ENCODE assay signal across 19 cellular contexts in the genomic region with DNA sequence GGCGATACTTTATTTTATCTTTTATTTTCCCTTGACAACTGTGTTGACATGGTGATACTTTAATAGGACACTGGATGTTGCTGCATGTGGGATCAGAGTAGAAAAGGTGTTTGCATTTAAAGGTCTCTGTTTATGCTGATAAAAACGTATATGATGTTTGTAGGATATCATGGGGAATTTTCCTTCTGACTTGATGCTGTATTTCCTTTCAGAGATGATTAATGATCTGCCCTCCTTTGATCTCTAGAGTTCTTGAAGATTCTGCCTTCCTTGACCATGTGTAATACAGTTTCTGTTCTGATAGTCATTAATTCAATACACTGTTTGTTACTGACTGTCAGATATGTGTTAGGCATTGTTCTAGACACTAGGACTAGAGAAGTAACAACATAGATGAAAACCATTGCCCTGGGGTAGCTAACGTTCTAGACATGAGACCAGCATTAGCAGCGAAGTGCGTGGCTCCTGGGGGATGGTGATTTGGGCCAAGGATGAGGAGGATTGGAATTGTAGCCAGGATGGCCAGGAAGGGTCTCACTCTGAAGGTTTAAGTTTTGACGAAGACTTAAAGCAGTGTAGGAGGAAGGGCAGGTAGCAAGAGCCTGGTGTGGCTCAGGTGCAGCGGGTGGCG. TPM values are rescaled to one million over a fixed set of nuclear protein-coding genes. Genes with fewer than 3 reads are reported as not detected.
DNase-seq lines count a peak whose midpoint lies in the region; ATAC-seq, FAIRE-seq and TF ChIP-seq lines count a peak whose summit lies in the region.
"Had no signal": no experiment of that assay in that cellular context is flagged by ENCODE, and none has a peak within 500 bp of the region (broad histone marks: within the 10 kb centered on the region; RNA-seq: fewer than 3 reads in every experiment).

No MANE protein-coding gene starts in this region.

- ATAC-seq in GM12878 (no peak), HG02623 (IDR thresholded peaks at IDR 0.05; ENCODE audit: unreplicated experiment) (no peak)
- no peak for ATAC-seq in natural killer cell treated with Interleukin-12 subunit alpha and Interleukin-12 subunit beta and Interleukin-15 and Interleukin-18, amount 100 ng/mL, for 72 hours

- H3K27ac ChIP-seq in CD4-positive, alpha-beta memory T cell (ENCODE audit: low read depth, low read length) = no peak overlapping the region
- H3K27ac ChIP-seq in GM12878 (ENCODE audit: control insufficient read depth, insufficient read depth) = no peak overlapping the region
- H3K27ac ChIP-seq: parathyroid adenoma, skin epidermis, thoracic aorta, WERI-Rb-1 had no signal

- H3K9me3 ChIP-seq in CD4-positive, alpha-beta memory T cell (ENCODE audit: control insufficient read depth in 1 of 2, low read length in 2 of 2) = no peaks in the 10 kb centered on the region
- no peaks in the 10 kb centered on the region; the same call in 1 of the 3 replicates for H3K9me3 ChIP-seq in GM12878 (replicated peaks; ENCODE audit: control insufficient read depth, insufficient read depth, low read length)
- H3K9me3 ChIP-seq: thoracic aorta had no signal

- H3K79me2 ChIP-seq in GM12878 (ENCODE audit: control insufficient read depth, insufficient read depth, low read length) = peaks cover 70% of the 10 kb centered on the region

- no peak overlapping the region for H3K4me2 ChIP-seq in GM12878 (ENCODE audit: control insufficient read depth, insufficient read depth)

- H3K27me3 ChIP-seq in CD4-positive, alpha-beta memory T cell (ENCODE audit: insufficient read depth, low read length) = no peaks in the 10 kb centered on the region
- H3K27me3 ChIP-seq in GM12878 (replicated peaks in 1 of 2; ENCODE audit: control insufficient read depth in 2 of 2, insufficient read depth in 2 of 2, low read length in 1 of 2) = no peaks in the 10 kb centered on the region

- 97% methylated on average over 8 of the region's 8 CpGs for WGBS in GM12878 (ENCODE audit: insufficient coverage, insufficient replicate concordance, low lambda C conversion rate, missing lambda C conversion rate)

- RAD21 ChIA-PET in GM12878 (lab: Charles Lee; ENCODE audit: unreplicated experiment) = no interaction called here

- H4K20me1 ChIP-seq in GM12878 (ENCODE audit: control insufficient read depth, insufficient read depth) = no peaks in the 10 kb centered on the region

- H3K4me1 ChIP-seq in CD4-positive, alpha-beta memory T cell (ENCODE audit: insufficient read depth, low read length) = peaks cover 35% of the 10 kb centered on the region
- H3K4me1 ChIP-seq in GM12878 (ENCODE audit: control insufficient read depth, insufficient read depth, low read length) = peaks cover 8% of the 10 kb centered on the region

- intact Hi-C loops in CD4-positive, alpha-beta memory T cell (cut with micrococcal nuclease) = no loop called here
- intact Hi-C loops in GM12878 (cut with micrococcal nuclease; ENCODE audit: unreplicated experiment) = no loop called here

- SMC1A ChIA-PET in GM12878 (lab: Charles Lee; ENCODE audit: uncharacterized antibody, unreplicated experiment) = interaction anchor here (1.0 kb wide), 1 partner anchor 9 kb away, joined by 3 read pairs; no protein-coding TSS in a partner anchor

- H3K9me3 Mint-ChIP-seq in CD4-positive, alpha-beta memory T cell = no peaks in the 10 kb centered on the region
- no peaks in the 10 kb centered on the region for H3K9me3 Mint-ChIP-seq in natural killer cell treated with Interleukin-12 subunit alpha and Interleukin-12 subunit beta and Interleukin-15 and Interleukin-18, amount 100 ng/mL, for 72 hours

- peak overlapping the region in 4 of 8 donors; percentile 0 to 53 (median 29) for H3K4me3 Mint-ChIP-seq in CD4-positive, alpha-beta memory T cell
- peak overlapping the region; percentile 18 for H3K4me3 Mint-ChIP-seq in natural killer cell treated with Interleukin-12 subunit alpha and Interleukin-12 subunit beta and Interleukin-15 and Interleukin-18, amount 100 ng/mL, for 72 hours

- H2AFZ ChIP-seq in GM12878 (ENCODE audit: control insufficient read depth, low read depth, low read length) = no peak overlapping the region
- H2AFZ ChIP-seq: parathyroid adenoma had no signal

- no peak overlapping the region for H3K9ac ChIP-seq in GM12878 (ENCODE audit: control insufficient read depth, insufficient read depth, low read length)
- H3K9ac ChIP-seq: parathyroid adenoma had no signal

- TF ChIP-seq POLR2A in GM12878 (IDR thresholded peaks at IDR 0.05; ENCODE audit: low read depth, low read length) = no peak

- BruUV-seq in GM12878 (replicated peaks; lab: Mats Ljungman, UMichigan) = no TSS peak

- no peaks in the 10 kb centered on the region for H3K27me3 Mint-ChIP-seq in CD4-positive, alpha-beta memory T cell
- H3K27me3 Mint-ChIP-seq in natural killer cell treated with Interleukin-12 subunit alpha and Interleukin-12 subunit beta and Interleukin-15 and Interleukin-18, amount 100 ng/mL, for 72 hours = no peaks in the 10 kb centered on the region

- FAIRE-seq in GM12878 (lab: Jason Lieb, UNC) = no peak

- TF ChIP-seq EP300 in GM12878 (IDR thresholded peaks at IDR 0.05; ENCODE audit: borderline replicate concordance in 1 of 2, control insufficient read depth in 1 of 2, low read depth in 2 of 2, low read length in 2 of 2) = no peak

- no peak for TF ChIP-seq CTCF in GM12878 (IDR thresholded peaks at IDR 0.05 in 2 of 3, conservative IDR thresholded peaks at IDR 0.05 in 1 of 3; ENCODE audit: control insufficient read depth in 2 of 3, extremely low read depth in 1 of 3, insufficient read depth in 1 of 3, low read depth in 3 of 3, low read length in 3 of 3)

- no peak for TF ChIP-seq RAD21 in GM12878 (IDR thresholded peaks at IDR 0.05; ENCODE audit: insufficient read depth, low read depth, low read length)

- no peak for DNase-seq in CD4-positive, alpha-beta memory T cell
- DNase-seq in HEK293T (ENCODE audit: extremely low spot score) (no peak), GM12878 (ENCODE audit: low read depth, low spot score) (no peak), NCI-H69 (lab: John Stamatoyannopoulos, UW) (no peak), LoVo (ENCODE audit: low spot score) (no peak)
- DNase-seq in natural killer cell treated with Interleukin-12 subunit alpha and Interleukin-12 subunit beta and Interleukin-15 and Interleukin-18, amount 100 ng/mL, for 72 hours (ENCODE audit: low spot score) = no peak
- DNase-seq: AML-193; amniotic stem cell; effector memory CD4-positive, alpha-beta T cell; hypothalamus; NCI-H2029; NCI-H510A; stimulated activated CD4-positive, alpha-beta T cell treated with anti-CD3 and anti-CD28 coated beads, Interleukin-4, amount 100 ng/mL, for 1 hour; WERI-Rb-1 had no signal

- H3K27ac Mint-ChIP-seq in CD4-positive, alpha-beta memory T cell = peak overlapping the region in 5 of 7 donors; percentile 18 to 70 (median 48)
- peak overlapping the region; percentile 23 to 46 for H3K27ac Mint-ChIP-seq in natural killer cell treated with Interleukin-12 subunit alpha and Interleukin-12 subunit beta and Interleukin-15 and Interleukin-18, amount 100 ng/mL, for 72 hours
- H3K27ac Mint-ChIP-seq: T-helper 1 cell treated with Interleukin-12 subunit alpha and Interleukin-12 subunit beta and Interleukin-4 antibody, amounts not matched to agents 30 μg/mL and 1 μg/mL, for 36 hours had no signal

- POLR2A ChIA-PET in CD4-positive, alpha-beta memory T cell (lab: Charles Lee; ENCODE audit: partially characterized antibody) = no interaction called here
- POLR2A ChIA-PET in HEK293T (lab: Yijun Ruan, JAX) = no interaction called here
- POLR2A ChIA-PET in GM12878 (lab: Charles Lee) = interaction anchor here (0.6 kb wide), 1 partner anchor 62 kb away, joined by 3 read pairs; no protein-coding TSS in a partner anchor

- peaks cover 37 to 69% (median 48%) of the 10 kb centered on the region in 4 donors for H3K4me1 Mint-ChIP-seq in CD4-positive, alpha-beta memory T cell
- peaks cover 48 to 51% of the 10 kb centered on the region in 2 donors for H3K4me1 Mint-ChIP-seq in natural killer cell treated with Interleukin-12 subunit alpha and Interleukin-12 subunit beta and Interleukin-15 and Interleukin-18, amount 100 ng/mL, for 72 hours (ENCODE audit: low read depth in 2 of 2)

- H3K36me3 Mint-ChIP-seq in CD4-positive, alpha-beta memory T cell = peaks cover 0 to 12% of the 10 kb centered on the region in 2 donors
- H3K36me3 Mint-ChIP-seq in natural killer cell treated with Interleukin-12 subunit alpha and Interleukin-12 subunit beta and Interleukin-15 and Interleukin-18, amount 100 ng/mL, for 72 hours = peaks cover 6% of the 10 kb centered on the region

- in situ Hi-C loops in GM12878 (cut with MboI) = no loop called here

- no peaks in the 10 kb centered on the region for H3K36me3 ChIP-seq in CD4-positive, alpha-beta memory T cell (ENCODE audit: insufficient read depth, low read length)
- H3K36me3 ChIP-seq in GM12878 (ENCODE audit: control insufficient read depth in 2 of 2, insufficient read depth in 2 of 2, low read length in 1 of 2) = peaks cover 2 to 3% of the 10 kb centered on the region in 2 experiments; a peak in 1 of 4 replicates
- H3K36me3 ChIP-seq: thoracic aorta had no signal

- CTCF ChIA-PET in CD4-positive, alpha-beta memory T cell (lab: Charles Lee; ENCODE audit: partially characterized antibody) = interaction anchor here (1.3 kb wide), 1 partner anchor 46 kb away, joined by 3 read pairs; the partner anchor contains the start of gene DTYMK
- CTCF ChIA-PET in HEK293T (lab: Yijun Ruan, JAX) (no interaction called here), GM12878 (lab: Yijun Ruan, JAX) (no interaction called here)

- H3K4me3 ChIP-seq in CD4-positive, alpha-beta memory T cell (ENCODE audit: low read length in 2 of 2) = no peak overlapping the region
- H3K4me3 ChIP-seq in GM12878 = no peak overlapping the region
- H3K4me3 ChIP-seq: skin epidermis, thoracic aorta had no signal

RNA-seq across cellular contexts. Expression of gene ATG4B, which starts 2.8 kb away (rescaled TPM):
- 10 to 100 TPM; 87.7 to 96.9 TPM for total RNA-seq in CD4-positive, alpha-beta memory T cell
- polyA plus RNA-seq in CD4-positive, alpha-beta memory T cell = 10 to 100 TPM; 49.2 to 58.4 TPM
- 143 and 171 TPM in 2 replicates for total RNA-seq in GM12878 (2013; cell fraction: nucleolus; rRNA removed)
- total RNA-seq in GM12878 (2014; rRNA removed) (59.6 and 76.2 TPM in 2 replicates), GM12878 (2014; rRNA removed; fragmentation: Illumina TruSeq; extraction: Trizol) (29.2 and 36.7 TPM in 2 replicates), GM12878 (2021) (61.0 and 69.2 TPM in 2 replicates)
- 34.4 TPM for polyA plus RNA-seq in GM12878 (2011; ENCODE audit: low read depth)
- polyA plus RNA-seq in GM12878 (2011; rRNA removed) (45.8 and 84.1 TPM in 2 replicates), GM12878 (2014; fragmentation: Illumina TruSeq; extraction: Trizol) (35.9 and 60.7 TPM in 2 replicates), GM12878 (2014; fragmentation: Nextera tagmentation; extraction: Ambion mirVana) (1 to 10 TPM; 5.8 to 9.3 TPM), GM12878 (2014; rRNA removed) (70.7 and 75.3 TPM in 2 replicates), GM12878 (2016; fragmentation: Nextera tagmentation; extraction: Ambion mirVana) (10 to 100 TPM; 73.2 to 76.1 TPM)
- polyA plus RNA-seq in GM12878 (2011; cell fraction: cytosol; rRNA removed) = 77.3 and 96.6 TPM in 2 replicates
- 512 and 516 TPM in 2 replicates for polyA plus RNA-seq in GM12878 (2011; cell fraction: nucleus; rRNA removed)
- 52.9 and 59.3 TPM in 2 replicates for polyA plus RNA-seq in GM12878 (2012)
- polyA minus RNA-seq in GM12878 (2011; rRNA and poly(A)+ RNA removed) = 71.2 and 80.3 TPM in 2 replicates
- 28.2 and 28.9 TPM in 2 replicates for polyA minus RNA-seq in GM12878 (2011; cell fraction: cytosol; rRNA and poly(A)+ RNA removed)
- 68.9 and 96.3 TPM in 2 replicates for polyA minus RNA-seq in GM12878 (2011; cell fraction: nucleus; rRNA and poly(A)+ RNA removed)
- 100 to 1,000 TPM in 1 of 2 donors, 10 to 100 TPM in 1; 96.2 to 127 TPM for total RNA-seq in natural killer cell treated with Interleukin-12 subunit alpha and Interleukin-12 subunit beta and Interleukin-15 and Interleukin-18, amount 100 ng/mL, for 72 hours

RNA-seq across cellular contexts. Expression of gene THAP4, which starts 3.3 kb away (rescaled TPM):
- total RNA-seq in CD4-positive, alpha-beta memory T cell = 10 to 100 TPM; 27.8 to 28.2 TPM
- polyA plus RNA-seq in CD4-positive, alpha-beta memory T cell = 10 to 100 TPM; 31.7 to 42.9 TPM
- 27.7 and 29.9 TPM in 2 replicates for total RNA-seq in GM12878 (2013; cell fraction: nucleolus; rRNA removed)
- 54.1 and 67.7 TPM in 2 replicates for total RNA-seq in GM12878 (2014; rRNA removed)
- 33.4 and 40.5 TPM in 2 replicates for total RNA-seq in GM12878 (2014; rRNA removed; fragmentation: Illumina TruSeq; extraction: Trizol)
- total RNA-seq in GM12878 (2021) = 54.5 and 55.0 TPM in 2 replicates
- polyA plus RNA-seq in GM12878 (2011; ENCODE audit: low read depth) = 24.1 TPM
- polyA plus RNA-seq in GM12878 (2011; rRNA removed) = 12.2 and 31.2 TPM in 2 replicates
- 42.6 and 55.7 TPM in 2 replicates for polyA plus RNA-seq in GM12878 (2011; cell fraction: cytosol; rRNA removed)
- 29.3 and 37.3 TPM in 2 replicates for polyA plus RNA-seq in GM12878 (2011; cell fraction: nucleus; rRNA removed)
- 33.3 and 37.8 TPM in 2 replicates for polyA plus RNA-seq in GM12878 (2012)
- polyA plus RNA-seq in GM12878 (2014; fragmentation: Illumina TruSeq; extraction: Trizol) = 5.8 and 32.0 TPM in 2 replicates
- polyA plus RNA-seq in GM12878 (2014; fragmentation: Nextera tagmentation; extraction: Ambion mirVana) = 10 to 100 TPM; 12.9 to 22.7 TPM
- polyA plus RNA-seq in GM12878 (2014; rRNA removed) = 63.6 and 68.8 TPM in 2 replicates
- polyA plus RNA-seq in GM12878 (2016; fragmentation: Nextera tagmentation; extraction: Ambion mirVana) = 10 to 100 TPM; 48.5 to 49.3 TPM
- 32.8 and 41.6 TPM in 2 replicates for polyA minus RNA-seq in GM12878 (2011; rRNA and poly(A)+ RNA removed)
- 20.6 and 22.6 TPM in 2 replicates for polyA minus RNA-seq in GM12878 (2011; cell fraction: cytosol; rRNA and poly(A)+ RNA removed)
- 8.9 and 17.8 TPM in 2 replicates for polyA minus RNA-seq in GM12878 (2011; cell fraction: nucleus; rRNA and poly(A)+ RNA removed)
- 10 to 100 TPM; 26.9 to 55.9 TPM for total RNA-seq in natural killer cell treated with Interleukin-12 subunit alpha and Interleukin-12 subunit beta and Interleukin-15 and Interleukin-18, amount 100 ng/mL, for 72 hours

RNA-seq across cellular contexts. Expression of gene DTYMK, which starts 46.3 kb away (rescaled TPM):
- 10 to 100 TPM; 18.8 TPM for total RNA-seq in CD4-positive, alpha-beta memory T cell
- polyA plus RNA-seq in CD4-positive, alpha-beta memory T cell = 10 to 100 TPM; 29.4 to 50.3 TPM
- 39.4 and 41.5 TPM in 2 replicates for total RNA-seq in GM12878 (2013; cell fraction: nucleolus; rRNA removed)
- total RNA-seq in GM12878 (2014; rRNA removed) = 75.7 and 80.5 TPM in 2 replicates
- total RNA-seq in GM12878 (2014; rRNA removed; fragmentation: Illumina TruSeq; extraction: Trizol) = 40.7 and 43.5 TPM in 2 replicates
- total RNA-seq in GM12878 (2021) = 80.5 and 82.4 TPM in 2 replicates
- 17.2 TPM for polyA plus RNA-seq in GM12878 (2011; ENCODE audit: low read depth)
- polyA plus RNA-seq in GM12878 (2011; rRNA removed) = 42.8 and 54.3 TPM in 2 replicates
- polyA plus RNA-seq in GM12878 (2011; cell fraction: cytosol; rRNA removed) = 74.4 and 85.1 TPM in 2 replicates
- polyA plus RNA-seq in GM12878 (2011; cell fraction: nucleus; rRNA removed) = 60.3 and 64.3 TPM in 2 replicates
- 30.3 and 35.9 TPM in 2 replicates for polyA plus RNA-seq in GM12878 (2012)
- polyA plus RNA-seq in GM12878 (2014; fragmentation: Illumina TruSeq; extraction: Trizol) = 13.1 and 33.4 TPM in 2 replicates
- polyA plus RNA-seq in GM12878 (2014; fragmentation: Nextera tagmentation; extraction: Ambion mirVana) = 10 to 100 TPM in 1 of 2 experiments, 1 to 10 TPM in 1; 7.0 to 20.5 TPM
- polyA plus RNA-seq in GM12878 (2014; rRNA removed) = 64.4 and 72.1 TPM in 2 replicates
- 100 to 1,000 TPM; 220 TPM for polyA plus RNA-seq in GM12878 (2016; fragmentation: Nextera tagmentation; extraction: Ambion mirVana)
- polyA minus RNA-seq in GM12878 (2011; rRNA and poly(A)+ RNA removed) = 14.6 and 20.0 TPM in 2 replicates
- 12.0 and 17.3 TPM in 2 replicates for polyA minus RNA-seq in GM12878 (2011; cell fraction: cytosol; rRNA and poly(A)+ RNA removed)
- polyA minus RNA-seq in GM12878 (2011; cell fraction: nucleus; rRNA and poly(A)+ RNA removed) = 10.8 and 17.8 TPM in 2 replicates
- 100 to 1,000 TPM in 1 of 2 donors, 10 to 100 TPM in 1; 65.1 to 155 TPM for total RNA-seq in natural killer cell treated with Interleukin-12 subunit alpha and Interleukin-12 subunit beta and Interleukin-15 and Interleukin-18, amount 100 ng/mL, for 72 hours
